8 cellular contexts compared by ENCODE assay signal in the genomic region with DNA sequence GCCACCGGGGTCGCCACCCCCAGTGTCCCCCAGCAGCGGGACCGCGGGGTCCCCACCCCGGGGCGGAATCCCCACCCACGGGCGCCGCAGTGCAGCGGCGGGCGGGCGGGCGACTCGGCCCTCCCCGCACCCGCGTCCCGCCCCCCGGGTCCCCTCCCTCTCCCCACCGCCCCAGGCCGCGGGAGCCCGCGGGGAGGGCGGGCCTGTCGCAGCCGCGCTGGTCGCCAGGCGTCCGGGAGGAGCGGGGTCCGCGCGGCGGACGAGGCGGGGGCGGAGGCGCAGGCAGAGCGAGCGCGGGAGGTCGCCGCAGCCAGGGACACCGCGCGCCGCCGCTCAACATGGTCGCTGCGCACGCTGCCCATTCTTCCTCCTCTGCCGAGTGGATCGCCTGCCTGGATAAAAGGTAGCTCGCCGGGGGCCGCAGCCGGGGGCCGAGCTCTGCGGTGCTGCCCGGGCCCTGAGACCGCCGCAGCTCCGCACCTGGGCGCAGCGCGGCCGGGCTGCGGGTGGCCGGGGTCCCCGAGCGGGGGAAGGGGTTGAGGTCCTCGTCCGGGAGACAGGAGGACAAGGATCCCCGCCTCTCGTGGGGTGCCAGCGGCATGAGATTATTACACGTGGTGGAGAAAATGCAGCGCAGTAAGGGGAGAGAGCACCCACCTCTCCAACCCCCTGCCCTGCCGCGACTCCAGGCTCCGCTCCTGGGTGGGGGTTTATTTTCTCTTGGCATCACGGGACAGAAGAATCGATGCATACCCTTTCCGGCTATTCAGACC.
DNase-seq lines count a peak whose midpoint lies in the region; ATAC-seq and TF ChIP-seq lines count a peak whose summit lies in the region.

A gene (plus strand): TSS at position 200 of the 773 bp plus-strand sequence. CDS start 139 bp downstream, at position 339.

- H3K27me3 Mint-ChIP-seq in stimulated activated memory B cell treated with anti-CD40 and anti-IgM and Interleukin-4, amounts not matched to agents 10 μg/mL and 1 μg/mL and 100 μg/mL, for 72 hours: peaks cover 63% of the 10 kb centered on the region

- H3K9me3 ChIP-seq in iPS-18c (ENCODE audit: control insufficient read depth, insufficient read depth, low read length): no peaks in the 10 kb centered on the region

- CTCF ChIA-PET in HEK293T (lab: Yijun Ruan, JAX): no interaction called here

- H3K4me3 ChIP-seq in AG10803 (ENCODE audit: low read length): 0 out of 2 replicates have a peak within 1 kb of the TSS, but pooled peaks have one; percentile 3
- H3K4me3 ChIP-seq in iPS-18c (ENCODE audit: insufficient read depth, low read depth, low read length): peak within 1 kb of the TSS; percentile 64

- H3K4me3 Mint-ChIP-seq in stimulated activated memory B cell treated with anti-CD40 and anti-IgM and Interleukin-4, amounts not matched to agents 10 μg/mL and 1 μg/mL and 100 μg/mL, for 72 hours: peak within 1 kb of the TSS; percentile 23

- H3K27ac Mint-ChIP-seq in stimulated activated memory B cell treated with anti-CD40 and anti-IgM and Interleukin-4, amounts not matched to agents 10 μg/mL and 1 μg/mL and 100 μg/mL, for 72 hours: no peak within 1 kb of the TSS

- TF ChIP-seq CTCF in AG10803 (conservative IDR thresholded peaks at IDR 0.05; ENCODE audit: low read length): no peak

- H3K9me3 Mint-ChIP-seq in stimulated activated memory B cell treated with anti-CD40 and anti-IgM and Interleukin-4, amounts not matched to agents 10 μg/mL and 1 μg/mL and 100 μg/mL, for 72 hours: no peaks in the 10 kb centered on the region

- H3K36me3 Mint-ChIP-seq in stimulated activated memory B cell treated with anti-CD40 and anti-IgM and Interleukin-4, amounts not matched to agents 10 μg/mL and 1 μg/mL and 100 μg/mL, for 72 hours: no peaks in the 10 kb centered on the region

- DNase-seq in AG10803 (ENCODE audit: low read depth) (no peak), HEK293T (ENCODE audit: extremely low spot score) (peak; percentile 72)

- POLR2A ChIA-PET in HEK293T (lab: Yijun Ruan, JAX): interaction anchor here (1.0 to 1.3 kb wide), 3 partner anchors 10 to 13 kb away, joined by 3 read pairs; no protein-coding TSS in a partner anchor

- peak; percentile 57 for ATAC-seq in stimulated activated memory B cell treated with anti-CD40 and anti-IgM and Interleukin-4, amounts not matched to agents 10 μg/mL and 1 μg/mL and 100 μg/mL, for 72 hours
- ATAC-seq in GM21447 (IDR thresholded peaks at IDR 0.05; ENCODE audit: unreplicated experiment): no peak
- ATAC-seq in GM21576 (IDR thresholded peaks at IDR 0.05; ENCODE audit: unreplicated experiment): no peak
- no peak for ATAC-seq in GM19452 (IDR thresholded peaks at IDR 0.05; ENCODE audit: unreplicated experiment)

- peak within 1 kb of the TSS; percentile 24 for H3K27ac ChIP-seq in angular gyrus (ENCODE audit: low read depth, low read length)

- peaks cover 4% of the 10 kb centered on the region for H3K4me1 Mint-ChIP-seq in stimulated activated memory B cell treated with anti-CD40 and anti-IgM and Interleukin-4, amounts not matched to agents 10 μg/mL and 1 μg/mL and 100 μg/mL, for 72 hours

TF ChIP-seq in HEK293T, 16 proteins besides CTCF, POLR2A, EP300 and RAD21:
- no peak for TF ChIP-seq ARNT (IDR thresholded peaks at IDR 0.05)
- no peak for TF ChIP-seq ZNF384 (IDR thresholded peaks at IDR 0.05)
- peak; percentile 47 for TF ChIP-seq L3MBTL2 (conservative IDR thresholded peaks at IDR 0.05)
- no peak for TF ChIP-seq CTBP1 (IDR thresholded peaks at IDR 0.05; ENCODE audit: borderline replicate concordance)
